In the genomic region with DNA sequence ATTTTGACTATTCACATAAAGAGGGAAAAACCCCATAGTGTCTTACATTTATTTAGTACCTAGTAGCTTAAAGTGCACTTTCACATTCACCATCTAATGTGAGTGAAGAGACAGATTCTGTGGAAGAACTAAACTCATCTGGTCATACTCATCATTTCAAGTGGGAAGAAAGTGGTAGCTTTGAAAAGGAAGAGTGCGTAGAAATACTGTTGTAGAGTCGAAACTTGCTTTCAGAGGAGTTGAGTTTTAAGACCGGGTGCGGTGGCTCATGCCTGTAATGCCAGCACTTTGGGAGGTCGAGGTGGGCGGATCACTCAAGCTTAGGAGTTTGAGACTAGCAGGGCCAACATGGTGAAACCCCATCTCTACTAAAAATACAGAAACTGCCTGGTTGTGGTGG, we compare ENCODE assay signal across 16 cellular contexts.
"Had no signal": no experiment of that assay in that cellular context is flagged by ENCODE, and none has a peak within 500 bp of the region (broad histone marks: within the 10 kb centered on the region; RNA-seq: fewer than 3 reads in every experiment).

No MANE protein-coding gene starts in this region.

- H3K27me3 ChIP-seq: adrenal gland, heart right ventricle, SJSA1 had no signal

- DNase-seq: activated CD4-positive, CD25-positive, alpha-beta regulatory T cell treated with anti-CD3 and anti-CD28 coated beads, Interleukin-2, amount 50 U/mL, for 72 hours; activated CD8-positive, alpha-beta memory T cell treated with anti-CD3 and anti-CD28 coated beads, Interleukin-2, amount 10 ng/mL, durations not matched to agents 7 days and 5 days; activated effector memory CD4-positive, alpha-beta T cell treated with anti-CD3 and anti-CD28 coated beads, Interleukin-2, amount 50 U/mL, for 16 hours; adrenal gland; central memory CD4-positive, alpha-beta T cell; cortex of kidney; effector CD8-positive, alpha-beta T cell; heart right ventricle; islet precursor cell; mammary epithelial cell; SW 1271 had no signal

- H3K4me3 Mint-ChIP-seq: activated CD8-positive, alpha-beta memory T cell treated with anti-CD3 and anti-CD28 coated beads, Interleukin-2, amount 10 ng/mL, durations not matched to agents 7 days and 5 days; naive thymus-derived CD4-positive, alpha-beta T cell; stimulated activated memory B cell treated with anti-CD40 and anti-IgM and Interleukin-4, amounts not matched to agents 10 μg/mL and 1 μg/mL and 100 μg/mL, for 72 hours had no signal

- H3K27me3 Mint-ChIP-seq: activated CD8-positive, alpha-beta memory T cell treated with anti-CD3 and anti-CD28 coated beads, Interleukin-2, amount 10 ng/mL, durations not matched to agents 7 days and 5 days; naive thymus-derived CD4-positive, alpha-beta T cell; stimulated activated memory B cell treated with anti-CD40 and anti-IgM and Interleukin-4, amounts not matched to agents 10 μg/mL and 1 μg/mL and 100 μg/mL, for 72 hours had no signal

- H3K4me3 ChIP-seq: adrenal gland, heart right ventricle, SJSA1 had no signal

- H3K9me3 ChIP-seq: adrenal gland, heart right ventricle, SJSA1 had no signal

- H3K27ac ChIP-seq: adrenal gland, parathyroid adenoma, RWPE1, SJSA1 had no signal

- H3K9me3 Mint-ChIP-seq: naive thymus-derived CD4-positive, alpha-beta T cell; stimulated activated memory B cell treated with anti-CD40 and anti-IgM and Interleukin-4, amounts not matched to agents 10 μg/mL and 1 μg/mL and 100 μg/mL, for 72 hours had no signal

- H3K36me3 ChIP-seq: adrenal gland, heart right ventricle, SJSA1 had no signal

- H3K27ac Mint-ChIP-seq: activated CD8-positive, alpha-beta memory T cell treated with anti-CD3 and anti-CD28 coated beads, Interleukin-2, amount 10 ng/mL, durations not matched to agents 7 days and 5 days; naive thymus-derived CD4-positive, alpha-beta T cell; stimulated activated memory B cell treated with anti-CD40 and anti-IgM and Interleukin-4, amounts not matched to agents 10 μg/mL and 1 μg/mL and 100 μg/mL, for 72 hours had no signal
